Comparison of ENCODE assay signal across 12 cellular contexts in genomic region chr12:122517877-122518276, GRCh38. TPM values are rescaled to one million over a fixed set of nuclear protein-coding genes. Genes with fewer than 3 reads are reported as not detected.
A peak's percentile ranks its signal among the peaks of the same experiment; 100 is the strongest.
DNase-seq lines count a peak whose midpoint lies in the region; ATAC-seq and TF ChIP-seq lines count a peak whose summit lies in the region.
"Had no signal": no experiment of that assay in that cellular context is flagged by ENCODE, and none has a peak within 500 bp of the region (broad histone marks: within the 10 kb centered on the region; RNA-seq: fewer than 3 reads in every experiment).

No MANE protein-coding gene starts in this region.

- CTCF ChIA-PET in activated naive CD4-positive, alpha-beta T cell treated with anti-CD3 and anti-CD28 coated beads for 36 hours (lab: Charles Lee), result no interaction called here
- CTCF ChIA-PET in OCI-LY7 (lab: Charles Lee; ENCODE audit: unreplicated experiment), result no interaction called here

- H3K4me1 ChIP-seq in SJSA1 (replicated peaks) (peaks cover 35% of the 10 kb centered on the region), OCI-LY7 (ENCODE audit: insufficient read depth, low read length, poor library complexity, severe bottlenecking) (peaks cover 17% of the 10 kb centered on the region)

- TF ChIP-seq CTCF in OCI-LY7 (conservative IDR thresholded peaks at IDR 0.05; ENCODE audit: low read length), result no peak

- H3K4me1 Mint-ChIP-seq in activated naive CD4-positive, alpha-beta T cell treated with anti-CD3 and anti-CD28 coated beads for 36 hours (ENCODE audit: low read depth), result peaks cover 46% of the 10 kb centered on the region
- H3K4me1 Mint-ChIP-seq in stimulated activated memory B cell treated with anti-CD40 and anti-IgM and Interleukin-4, amounts not matched to agents 10 μg/mL and 1 μg/mL and 100 μg/mL, for 72 hours, result peaks cover 18% of the 10 kb centered on the region
- peaks cover 35% of the 10 kb centered on the region for H3K4me1 Mint-ChIP-seq in T-helper 2 cell treated with Interferon-gamma antibody and Interleukin-4, amounts not matched to agents 5 μg/mL and 100 μg/mL, for 36 hours (ENCODE audit: low read depth)

- intact Hi-C loops in activated naive CD4-positive, alpha-beta T cell treated with anti-CD3 and anti-CD28 coated beads for 36 hours (cut with micrococcal nuclease), result no loop called here
- intact Hi-C loops in OCI-LY7 (cut with micrococcal nuclease; ENCODE audit: unreplicated experiment), result no loop called here

- H3K4me2 ChIP-seq in OCI-LY7 (ENCODE audit: low read length), result no peak overlapping the region

- peak overlapping the region; percentile 45 for H3K27ac ChIP-seq in SJSA1
- H3K27ac ChIP-seq in OCI-LY7 (ENCODE audit: low read depth, low read length, poor library complexity, severe bottlenecking), result no peak overlapping the region

- peak overlapping the region; percentile 46 for H3K27ac Mint-ChIP-seq in activated naive CD4-positive, alpha-beta T cell treated with anti-CD3 and anti-CD28 coated beads for 36 hours
- peak overlapping the region; percentile 36 for H3K27ac Mint-ChIP-seq in stimulated activated memory B cell treated with anti-CD40 and anti-IgM and Interleukin-4, amounts not matched to agents 10 μg/mL and 1 μg/mL and 100 μg/mL, for 72 hours
- no peak overlapping the region for H3K27ac Mint-ChIP-seq in T-helper 2 cell treated with Interferon-gamma antibody and Interleukin-4, amounts not matched to agents 5 μg/mL and 100 μg/mL, for 36 hours

- H3K36me3 ChIP-seq in SJSA1 (peaks cover 92% of the 10 kb centered on the region), OCI-LY7 (ENCODE audit: insufficient read depth, low read length) (peaks cover 99% of the 10 kb centered on the region)

- H3K9me3 ChIP-seq in SJSA1 (replicated peaks) (no peaks in the 10 kb centered on the region), OCI-LY7 (ENCODE audit: low read length) (no peaks in the 10 kb centered on the region)

- no TSS peak for BruUV-seq in OCI-LY7 (replicated peaks; lab: Mats Ljungman, UMichigan)

- H4K20me1 ChIP-seq in OCI-LY7 (ENCODE audit: insufficient read depth, low read length), result peaks cover 41% of the 10 kb centered on the region

- ATAC-seq in stimulated activated memory B cell treated with anti-CD40 and anti-IgM and Interleukin-4, amounts not matched to agents 10 μg/mL and 1 μg/mL and 100 μg/mL, for 72 hours, result no peak
- ATAC-seq: sciatic nerve had no signal

- H3K79me2 ChIP-seq in OCI-LY7 (ENCODE audit: insufficient read depth, low read depth, low read length), result peaks cover 91% of the 10 kb centered on the region

- DNase-seq in activated naive CD4-positive, alpha-beta T cell treated with anti-CD3 and anti-CD28 coated beads for 36 hours, result no peak
- DNase-seq in activated naive CD4-positive, alpha-beta T cell (lab: John Stamatoyannopoulos, UW), result no peak
- DNase-seq in SJSA1 (ENCODE audit: low read depth in 1 of 2, low spot score in 2 of 2) (peak; percentile 91 to 92), fibroblast of gingiva (ENCODE audit: low read depth) (peak; percentile 85), OCI-LY7 (ENCODE audit: low spot score) (no peak), DMS114 treated with DMSO at 0.1 percent for 48 hours (lab: John Stamatoyannopoulos, UW; ENCODE audit: unreplicated experiment) (no peak)
- DNase-seq in T-helper 2 cell treated with Interferon-gamma antibody and Interleukin-4, amounts not matched to agents 5 μg/mL and 100 μg/mL, for 36 hours (ENCODE audit: low spot score), result no peak
- DNase-seq: CD8-positive, alpha-beta memory T cell; Karpas-422; left cardiac atrium had no signal

- H3K9me3 Mint-ChIP-seq in activated naive CD4-positive, alpha-beta T cell treated with anti-CD3 and anti-CD28 coated beads for 36 hours, result no peaks in the 10 kb centered on the region
- H3K9me3 Mint-ChIP-seq in stimulated activated memory B cell treated with anti-CD40 and anti-IgM and Interleukin-4, amounts not matched to agents 10 μg/mL and 1 μg/mL and 100 μg/mL, for 72 hours, result no peaks in the 10 kb centered on the region
- no peaks in the 10 kb centered on the region for H3K9me3 Mint-ChIP-seq in T-helper 2 cell treated with Interferon-gamma antibody and Interleukin-4, amounts not matched to agents 5 μg/mL and 100 μg/mL, for 36 hours
- H3K9me3 Mint-ChIP-seq: CD8-positive, alpha-beta memory T cell had no signal

- no peak overlapping the region for H3K4me3 Mint-ChIP-seq in activated naive CD4-positive, alpha-beta T cell treated with anti-CD3 and anti-CD28 coated beads for 36 hours
- no peak overlapping the region for H3K4me3 Mint-ChIP-seq in stimulated activated memory B cell treated with anti-CD40 and anti-IgM and Interleukin-4, amounts not matched to agents 10 μg/mL and 1 μg/mL and 100 μg/mL, for 72 hours
- H3K4me3 Mint-ChIP-seq in T-helper 2 cell treated with Interferon-gamma antibody and Interleukin-4, amounts not matched to agents 5 μg/mL and 100 μg/mL, for 36 hours, result no peak overlapping the region

- no peaks in the 10 kb centered on the region for H3K27me3 ChIP-seq in SJSA1 (replicated peaks)

- no peak overlapping the region for H2AFZ ChIP-seq in OCI-LY7 (ENCODE audit: low read length)

- POLR2A ChIA-PET in OCI-LY7 (lab: Charles Lee), result interaction anchor here (0.6 to 1.0 kb wide), 3 partner anchors 9 to 20 kb away, joined by 3 read pairs; partner anchors contain the start of genes KNTC1, RSRC2 and ZCCHC8

- H3K4me3 ChIP-seq in SJSA1 (no peak overlapping the region), OCI-LY7 (ENCODE audit: low read depth, low read length, poor library complexity, severe bottlenecking) (no peak overlapping the region)

- peaks cover 70% of the 10 kb centered on the region for H3K36me3 Mint-ChIP-seq in activated naive CD4-positive, alpha-beta T cell treated with anti-CD3 and anti-CD28 coated beads for 36 hours (ENCODE audit: low read depth)
- peaks cover 75% of the 10 kb centered on the region for H3K36me3 Mint-ChIP-seq in stimulated activated memory B cell treated with anti-CD40 and anti-IgM and Interleukin-4, amounts not matched to agents 10 μg/mL and 1 μg/mL and 100 μg/mL, for 72 hours
- H3K36me3 Mint-ChIP-seq in T-helper 2 cell treated with Interferon-gamma antibody and Interleukin-4, amounts not matched to agents 5 μg/mL and 100 μg/mL, for 36 hours (ENCODE audit: low read depth), result peaks cover 79% of the 10 kb centered on the region

- H3K9me2 ChIP-seq in OCI-LY7 (ENCODE audit: insufficient read depth, low read length), result no peaks in the 10 kb centered on the region

- H3K27me3 Mint-ChIP-seq in activated naive CD4-positive, alpha-beta T cell treated with anti-CD3 and anti-CD28 coated beads for 36 hours (ENCODE audit: low read depth), result no peaks in the 10 kb centered on the region
- no peaks in the 10 kb centered on the region for H3K27me3 Mint-ChIP-seq in stimulated activated memory B cell treated with anti-CD40 and anti-IgM and Interleukin-4, amounts not matched to agents 10 μg/mL and 1 μg/mL and 100 μg/mL, for 72 hours
- no peaks in the 10 kb centered on the region for H3K27me3 Mint-ChIP-seq in T-helper 2 cell treated with Interferon-gamma antibody and Interleukin-4, amounts not matched to agents 5 μg/mL and 100 μg/mL, for 36 hours (ENCODE audit: low read depth)
- H3K27me3 Mint-ChIP-seq: CD8-positive, alpha-beta memory T cell had no signal

RNA-seq across cellular contexts. Expression of gene RSRC2, which starts 8.9 kb away (rescaled TPM):
- total RNA-seq in activated naive CD4-positive, alpha-beta T cell treated with anti-CD3 and anti-CD28 coated beads for 36 hours, result 100 to 1,000 TPM; 117 to 127 TPM
- 60.8 and 77.4 TPM in 2 replicates for total RNA-seq in SJSA1 (2014; rRNA removed; shearing (Covaris generic))
- total RNA-seq in OCI-LY7 (2014; rRNA removed; shearing (Covaris generic)), result 91.7 and 125 TPM in 2 replicates
- 131 and 132 TPM in 2 replicates for total RNA-seq in OCI-LY7 (2022)

RNA-seq across cellular contexts. Expression of gene KNTC1, which starts 9.2 kb away (rescaled TPM):
- 100 to 1,000 TPM; 141 to 142 TPM for total RNA-seq in activated naive CD4-positive, alpha-beta T cell treated with anti-CD3 and anti-CD28 coated beads for 36 hours
- total RNA-seq in SJSA1 (2014; rRNA removed; shearing (Covaris generic)), result 60.2 and 94.3 TPM in 2 replicates
- 138 and 170 TPM in 2 replicates for total RNA-seq in OCI-LY7 (2014; rRNA removed; shearing (Covaris generic))
- 195 and 253 TPM in 2 replicates for total RNA-seq in OCI-LY7 (2022)

RNA-seq across cellular contexts. Expression of gene ZCCHC8, which starts 17.1 kb away (rescaled TPM):
- 10 to 100 TPM; 25.9 to 26.0 TPM for total RNA-seq in activated naive CD4-positive, alpha-beta T cell treated with anti-CD3 and anti-CD28 coated beads for 36 hours
- total RNA-seq in SJSA1 (2014; rRNA removed; shearing (Covaris generic)), result 15.2 and 22.3 TPM in 2 replicates
- 46.9 and 48.7 TPM in 2 replicates for total RNA-seq in OCI-LY7 (2014; rRNA removed; shearing (Covaris generic))
- total RNA-seq in OCI-LY7 (2022), result 68.1 and 68.6 TPM in 2 replicates

Comparison
In these comparisons a context has a peak if more than half of its experiments do, and no peak if none do; other contexts are left out.
1. DNase-seq: peak in SJSA1 (2 of 2) and fibroblast of gingiva (single experiment); none in activated naive CD4-positive, alpha-beta T cell treated with anti-CD3 and anti-CD28 coated beads for 36 hours (single experiment), activated naive CD4-positive, alpha-beta T cell (0 of 4), OCI-LY7 (single experiment), DMS114 treated with DMSO at 0.1 percent for 48 hours (single experiment) and T-helper 2 cell treated with Interferon-gamma antibody and Interleukin-4, amounts not matched to agents 5 μg/mL and 100 μg/mL, for 36 hours (single experiment).